In the genomic region with DNA sequence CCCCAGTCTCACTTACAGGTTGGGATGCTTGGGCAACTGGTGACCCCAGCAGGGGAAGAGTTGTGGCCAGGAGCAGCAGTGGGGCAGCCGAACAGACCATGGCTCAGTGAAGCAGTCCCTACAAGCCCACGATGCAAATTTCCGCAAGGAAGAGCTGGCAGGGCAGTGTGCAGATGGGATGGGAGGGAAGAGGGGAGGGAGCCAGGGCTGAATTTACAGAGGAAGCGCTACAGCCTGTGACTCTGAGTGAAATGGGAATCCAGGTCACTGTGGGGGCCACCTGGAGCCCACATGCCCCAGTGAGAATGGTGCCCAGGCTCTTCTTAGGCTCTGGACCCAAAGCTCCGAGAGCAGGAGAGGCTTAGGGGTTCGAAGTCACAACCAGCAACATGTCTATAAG, we compare ENCODE assay signal across 21 cellular contexts.
"Had no signal": no experiment of that assay in that cellular context is flagged by ENCODE, and none has a peak within 500 bp of the region (broad histone marks: within the 10 kb centered on the region; RNA-seq: fewer than 3 reads in every experiment).

No MANE protein-coding gene starts in this region.

- H3K36me3 ChIP-seq: esophagus squamous epithelium, lower lobe of right lung, ovary, thyroid gland had no signal

- FAIRE-seq: TTC549 had no signal

- H3K27ac ChIP-seq: coronary artery, esophagus squamous epithelium, lower lobe of right lung, ovary, thyroid gland had no signal

- H3K9me3 Mint-ChIP-seq: activated CD4-positive, alpha-beta T cell treated with anti-CD3 and anti-CD28 coated beads, Interleukin-2, amount 10 ng/mL, durations not matched to agents 24 days and 14 days; activated T-cell treated with anti-CD3 and anti-CD28 coated beads, Interleukin-2, amount 50 U/mL, for 72 hours; neural crest cell; stimulated activated memory B cell treated with anti-CD40 and anti-IgM and Interleukin-4, amounts not matched to agents 10 μg/mL and 1 μg/mL and 100 μg/mL, for 72 hours had no signal

- H3K27me3 ChIP-seq: ovary, thyroid gland had no signal

- DNase-seq: activated CD4-positive, alpha-beta T cell treated with anti-CD3 and anti-CD28 coated beads, Interleukin-2, amount 10 ng/mL, durations not matched to agents 24 days and 14 days; activated CD4-positive, CD25-positive, alpha-beta regulatory T cell; activated CD8-positive, alpha-beta memory T cell treated with anti-CD3 and anti-CD28 coated beads, Interleukin-2, amount 50 U/mL, for 4 hours; activated CD8-positive, alpha-beta T cell treated with anti-CD3 and anti-CD28 coated beads, Interleukin-2, amount 10 ng/mL, durations not matched to agents 7 days and 5 days; activated gamma-delta T cell; activated T-cell treated with anti-CD3 and anti-CD28 coated beads, Interleukin-2, amount 50 U/mL, for 72 hours; amniotic stem cell; esophagus squamous epithelium; glutamatergic neuron; hypothalamus; lower lobe of right lung; midbrain; ovary; stimulated activated CD4-positive, alpha-beta T cell treated with anti-CD3 and anti-CD28 coated beads, Interleukin-12 subunit alpha, Interleukin-12 subunit beta, amount 100 ng/mL, for 4 hours; stimulated activated CD4-positive, alpha-beta T cell treated with anti-CD3 and anti-CD28 coated beads, Interleukin-2, amount 100 ng/mL, for 24 hours; thyroid gland had no signal

- H3K4me3 Mint-ChIP-seq: activated CD4-positive, alpha-beta T cell treated with anti-CD3 and anti-CD28 coated beads, Interleukin-2, amount 10 ng/mL, durations not matched to agents 24 days and 14 days; activated CD8-positive, alpha-beta T cell treated with anti-CD3 and anti-CD28 coated beads, Interleukin-2, amount 10 ng/mL, durations not matched to agents 7 days and 5 days; activated naive CD8-positive, alpha-beta T cell; activated T-cell treated with anti-CD3 and anti-CD28 coated beads, Interleukin-2, amount 50 U/mL, for 72 hours; neural crest cell; stimulated activated memory B cell treated with anti-CD40 and anti-IgM and Interleukin-4, amounts not matched to agents 10 μg/mL and 1 μg/mL and 100 μg/mL, for 72 hours had no signal

- H3K36me3 Mint-ChIP-seq: activated naive CD8-positive, alpha-beta T cell; stimulated activated memory B cell treated with anti-CD40 and anti-IgM and Interleukin-4, amounts not matched to agents 10 μg/mL and 1 μg/mL and 100 μg/mL, for 72 hours had no signal

- H3K27me3 Mint-ChIP-seq: activated naive CD8-positive, alpha-beta T cell; stimulated activated memory B cell treated with anti-CD40 and anti-IgM and Interleukin-4, amounts not matched to agents 10 μg/mL and 1 μg/mL and 100 μg/mL, for 72 hours had no signal

- H3K4me1 ChIP-seq: lower lobe of right lung, thyroid gland had no signal

- H3K4me1 Mint-ChIP-seq: activated CD4-positive, alpha-beta T cell treated with anti-CD3 and anti-CD28 coated beads, Interleukin-2, amount 10 ng/mL, durations not matched to agents 24 days and 14 days; neural crest cell had no signal

- H3K9me3 ChIP-seq: esophagus squamous epithelium, lower lobe of right lung, ovary, thyroid gland had no signal

- H3K4me3 ChIP-seq: coronary artery, esophagus squamous epithelium, lower lobe of right lung, ovary, thyroid gland had no signal

- H3K27ac Mint-ChIP-seq: activated CD4-positive, alpha-beta T cell treated with anti-CD3 and anti-CD28 coated beads, Interleukin-2, amount 10 ng/mL, durations not matched to agents 24 days and 14 days; activated CD8-positive, alpha-beta T cell treated with anti-CD3 and anti-CD28 coated beads, Interleukin-2, amount 10 ng/mL, durations not matched to agents 7 days and 5 days; activated naive CD8-positive, alpha-beta T cell; activated T-cell treated with anti-CD3 and anti-CD28 coated beads, Interleukin-2, amount 50 U/mL, for 72 hours; stimulated activated memory B cell treated with anti-CD40 and anti-IgM and Interleukin-4, amounts not matched to agents 10 μg/mL and 1 μg/mL and 100 μg/mL, for 72 hours had no signal
